Comparison of ENCODE assay signal across 1 cellular context in the genomic region with DNA sequence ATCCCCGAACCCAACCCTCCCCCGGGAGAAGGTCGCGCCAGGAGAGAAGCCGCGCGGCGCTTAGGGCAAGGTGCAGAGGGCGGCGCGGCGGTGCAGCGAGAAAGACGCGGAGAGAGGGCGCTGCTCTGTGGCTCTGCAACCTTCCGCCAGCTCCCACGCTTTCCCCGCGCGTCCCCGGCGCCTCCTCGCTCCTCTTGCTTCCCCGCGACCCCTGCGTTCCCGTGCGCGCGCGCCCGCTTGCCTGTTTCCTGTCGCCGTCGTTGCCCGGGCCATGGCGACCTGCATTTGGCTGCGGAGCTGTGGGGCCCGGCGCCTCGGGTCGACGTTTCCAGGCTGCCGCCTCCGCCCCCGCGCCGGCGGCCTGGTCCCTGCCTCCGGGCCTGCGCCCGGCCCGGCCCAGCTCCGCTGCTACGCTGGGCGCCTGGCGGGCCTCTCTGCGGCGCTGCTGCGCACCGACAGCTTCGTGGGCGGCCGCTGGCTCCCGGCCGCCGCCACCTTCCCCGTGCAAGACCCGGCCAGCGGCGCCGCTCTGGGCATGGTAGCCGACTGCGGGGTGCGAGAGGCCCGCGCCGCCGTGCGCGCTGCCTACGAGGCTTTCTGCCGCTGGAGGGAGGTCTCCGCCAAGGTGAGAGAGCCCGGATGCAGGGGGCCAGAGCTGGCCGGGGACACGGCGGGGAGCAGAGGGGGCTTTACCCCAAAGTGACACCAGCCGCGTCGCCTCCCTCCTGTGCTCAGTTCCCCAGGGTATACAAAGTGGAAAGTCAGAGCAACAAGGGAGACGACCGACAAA.
TF ChIP-seq lines count a peak whose summit lies in the region.

A gene (plus strand): TSS at position 244 of the 790 bp plus-strand sequence. CDS start 28 bp downstream, at position 272.

TF ChIP-seq in GM12878, 131 proteins besides CTCF, POLR2A, EP300 and RAD21 (continued from another document):
- TF ChIP-seq NFIC (IDR thresholded peaks at IDR 0.05; ENCODE audit: low read depth, low read length) (no peak), YY1 (IDR thresholded peaks at IDR 0.05; ENCODE audit: low read depth, low read length) (peak; percentile 67; the same call in 1 of the 2 replicates), MTA3 (IDR thresholded peaks at IDR 0.05; ENCODE audit: borderline replicate concordance, low read length) (no peak), SIX5 (IDR thresholded peaks at IDR 0.05; ENCODE audit: low read depth, low read length, severe bottlenecking) (no peak), CBX5 (IDR thresholded peaks at IDR 0.05; ENCODE audit: low read depth) (no peak), LARP7 (IDR thresholded peaks at IDR 0.05) (peak; percentile 96)
- TF ChIP-seq, protein P1, sequence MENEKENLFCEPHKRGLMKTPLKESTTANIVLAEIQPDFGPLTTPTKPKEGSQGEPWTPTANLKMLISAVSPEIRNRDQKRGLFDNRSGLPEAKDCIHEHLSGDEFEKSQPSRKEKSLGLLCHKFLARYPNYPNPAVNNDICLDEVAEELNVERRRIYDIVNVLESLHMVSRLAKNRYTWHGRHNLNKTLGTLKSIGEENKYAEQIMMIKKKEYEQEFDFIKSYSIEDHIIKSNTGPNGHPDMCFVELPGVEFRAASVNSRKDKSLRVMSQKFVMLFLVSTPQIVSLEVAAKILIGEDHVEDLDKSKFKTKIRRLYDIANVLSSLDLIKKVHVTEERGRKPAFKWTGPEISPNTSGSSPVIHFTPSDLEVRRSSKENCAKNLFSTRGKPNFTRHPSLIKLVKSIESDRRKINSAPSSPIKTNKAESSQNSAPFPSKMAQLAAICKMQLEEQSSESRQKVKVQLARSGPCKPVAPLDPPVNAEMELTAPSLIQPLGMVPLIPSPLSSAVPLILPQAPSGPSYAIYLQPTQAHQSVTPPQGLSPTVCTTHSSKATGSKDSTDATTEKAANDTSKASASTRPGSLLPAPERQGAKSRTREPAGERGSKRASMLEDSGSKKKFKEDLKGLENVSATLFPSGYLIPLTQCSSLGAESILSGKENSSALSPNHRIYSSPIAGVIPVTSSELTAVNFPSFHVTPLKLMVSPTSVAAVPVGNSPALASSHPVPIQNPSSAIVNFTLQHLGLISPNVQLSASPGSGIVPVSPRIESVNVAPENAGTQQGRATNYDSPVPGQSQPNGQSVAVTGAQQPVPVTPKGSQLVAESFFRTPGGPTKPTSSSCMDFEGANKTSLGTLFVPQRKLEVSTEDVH (IDR thresholded peaks at IDR 0.05; ENCODE audit: low read depth, partially characterized antibody), result no peak
- TF ChIP-seq, protein P2, sequence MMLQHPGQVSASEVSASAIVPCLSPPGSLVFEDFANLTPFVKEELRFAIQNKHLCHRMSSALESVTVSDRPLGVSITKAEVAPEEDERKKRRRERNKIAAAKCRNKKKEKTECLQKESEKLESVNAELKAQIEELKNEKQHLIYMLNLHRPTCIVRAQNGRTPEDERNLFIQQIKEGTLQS (IDR thresholded peaks at IDR 0.05; ENCODE audit: borderline replicate concordance, extremely low read depth, low read depth, low read length), result no peak
